1 cellular context compared by ENCODE assay signal in the genomic region with DNA sequence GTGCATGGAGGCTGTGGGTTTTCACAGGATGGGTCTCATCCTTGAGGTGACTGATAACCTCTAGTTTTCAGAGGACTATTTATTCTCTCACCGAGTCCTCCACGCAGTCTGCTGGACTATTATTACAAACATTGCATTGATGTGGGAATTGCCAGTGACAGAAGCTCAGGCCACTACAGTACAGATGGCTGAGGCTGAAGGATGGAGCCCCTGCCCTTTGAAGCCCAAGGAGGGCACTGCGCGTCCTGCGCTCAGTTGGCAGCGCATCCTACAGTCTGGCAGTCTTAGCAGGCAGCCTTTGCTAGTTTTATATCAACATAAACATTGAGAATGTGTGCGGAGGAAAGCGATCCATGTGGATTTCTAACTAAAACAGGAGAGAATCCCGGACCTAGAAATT.
TF ChIP-seq lines count a peak whose summit lies in the region.

No MANE protein-coding gene starts in this region.

TF ChIP-seq in IMR-90, 13 proteins besides CTCF, POLR2A, EP300 and RAD21:
- TF ChIP-seq MXI1 (IDR thresholded peaks at IDR 0.05; ENCODE audit: borderline replicate concordance, low read depth, low read length) (no peak), CHD1 (IDR thresholded peaks at IDR 0.05; ENCODE audit: low read depth, low read length) (no peak), MAZ (IDR thresholded peaks at IDR 0.05; ENCODE audit: borderline replicate concordance, low read depth, low read length) (no peak), RCOR1 (IDR thresholded peaks at IDR 0.05; ENCODE audit: insufficient replicate concordance, low read length) (no peak), NFE2L2 (IDR thresholded peaks at IDR 0.05; ENCODE audit: low read depth, low read length) (no peak), MAFK (IDR thresholded peaks at IDR 0.05; ENCODE audit: low read depth, low read length) (no peak), SMC3 (IDR thresholded peaks at IDR 0.05; ENCODE audit: low read depth, low read length) (no peak), FOS (IDR thresholded peaks at IDR 0.05; ENCODE audit: low read depth, low read length) (no peak), BHLHE40 (IDR thresholded peaks at IDR 0.05; ENCODE audit: low read depth, low read length) (no peak), RFX5 (IDR thresholded peaks at IDR 0.05; ENCODE audit: low read depth, low read length) (no peak), CEBPB (IDR thresholded peaks at IDR 0.05; ENCODE audit: low read depth, low read length) (no peak)
- TF ChIP-seq, protein P1, sequence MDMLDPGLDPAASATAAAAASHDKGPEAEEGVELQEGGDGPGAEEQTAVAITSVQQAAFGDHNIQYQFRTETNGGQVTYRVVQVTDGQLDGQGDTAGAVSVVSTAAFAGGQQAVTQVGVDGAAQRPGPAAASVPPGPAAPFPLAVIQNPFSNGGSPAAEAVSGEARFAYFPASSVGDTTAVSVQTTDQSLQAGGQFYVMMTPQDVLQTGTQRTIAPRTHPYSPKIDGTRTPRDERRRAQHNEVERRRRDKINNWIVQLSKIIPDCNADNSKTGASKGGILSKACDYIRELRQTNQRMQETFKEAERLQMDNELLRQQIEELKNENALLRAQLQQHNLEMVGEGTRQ (IDR thresholded peaks at IDR 0.05; ENCODE audit: low read depth, low read length) = no peak
- TF ChIP-seq, protein P2, sequence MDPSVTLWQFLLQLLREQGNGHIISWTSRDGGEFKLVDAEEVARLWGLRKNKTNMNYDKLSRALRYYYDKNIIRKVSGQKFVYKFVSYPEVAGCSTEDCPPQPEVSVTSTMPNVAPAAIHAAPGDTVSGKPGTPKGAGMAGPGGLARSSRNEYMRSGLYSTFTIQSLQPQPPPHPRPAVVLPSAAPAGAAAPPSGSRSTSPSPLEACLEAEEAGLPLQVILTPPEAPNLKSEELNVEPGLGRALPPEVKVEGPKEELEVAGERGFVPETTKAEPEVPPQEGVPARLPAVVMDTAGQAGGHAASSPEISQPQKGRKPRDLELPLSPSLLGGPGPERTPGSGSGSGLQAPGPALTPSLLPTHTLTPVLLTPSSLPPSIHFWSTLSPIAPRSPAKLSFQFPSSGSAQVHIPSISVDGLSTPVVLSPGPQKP (IDR thresholded peaks at IDR 0.05; ENCODE audit: borderline replicate concordance, low read depth, low read length) = no peak
